Comparison of ENCODE assay signal across 29 cellular contexts in the genomic region with DNA sequence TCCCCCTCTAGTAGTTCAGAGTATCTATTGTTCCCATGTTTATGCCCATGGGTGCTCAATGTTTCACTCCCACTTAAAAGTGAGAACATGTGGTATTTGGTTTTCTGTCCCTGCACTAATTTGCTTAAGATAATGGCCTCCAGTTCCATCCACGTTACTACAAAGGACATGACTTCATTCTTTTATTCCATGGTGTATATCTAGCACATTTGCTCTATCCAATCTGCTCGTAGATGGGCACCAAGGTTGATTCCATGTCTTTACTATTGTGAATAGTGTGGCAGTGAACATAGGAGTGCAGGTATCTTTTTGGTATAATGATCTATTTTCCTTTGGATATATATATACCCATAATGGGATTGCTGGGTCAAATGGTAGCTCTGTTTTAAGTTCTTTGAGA.
"Had no signal": no experiment of that assay in that cellular context is flagged by ENCODE, and none has a peak within 500 bp of the region (broad histone marks: within the 10 kb centered on the region; RNA-seq: fewer than 3 reads in every experiment).

No MANE protein-coding gene starts in this region.

- H3K27me3 Mint-ChIP-seq: activated CD8-positive, alpha-beta T cell treated with anti-CD3 and anti-CD28 coated beads for 36 hours; activated naive CD8-positive, alpha-beta T cell; activated T-helper 17 cell treated with anti-CD3 and anti-CD28 coated beads, Interleukin-2, amount 50 U/mL, for 72 hours; central memory CD8-positive, alpha-beta T cell; dendritic cell treated with granulocyte-macrophage colony-stimulating factor and Interleukin-4, amounts not matched to agents 40 ng/mL and 50 ng/mL, for 4 days had no signal

- DNase-seq: activated CD4-positive, alpha-beta T cell treated with anti-CD3 and anti-CD28 coated beads for 48 hours; activated CD4-positive, alpha-beta T cell treated with anti-CD3 and anti-CD28 coated beads, Interleukin-2, amount 50 U/mL, for 1 hour; activated CD4-positive, alpha-beta T cell treated with anti-CD3 and anti-CD28 coated beads, Interleukin-2, amount 50 U/mL, for 48 hours; activated CD8-positive, alpha-beta memory T cell treated with anti-CD3 and anti-CD28 coated beads for 24 hours; activated CD8-positive, alpha-beta T cell treated with anti-CD3 and anti-CD28 coated beads for 36 hours; activated effector memory CD4-positive, alpha-beta T cell treated with Interleukin-2 at 50 U/mL for 16 hours; activated gamma-delta T cell treated with Interleukin-2 at 50 U/mL for 16 hours; activated naive CD4-positive, alpha-beta T cell treated with anti-CD3 and anti-CD28 coated beads, Interleukin-2, amount 50 U/mL, for 16 hours; activated naive CD4-positive, alpha-beta T cell treated with Interleukin-2 at 50 U/mL for 16 hours; activated T-cell treated with anti-CD3 and anti-CD28 coated beads, Interleukin-2, amount 50 U/mL, for 4 hours; amniotic stem cell; anterior cingulate cortex; brain microvascular endothelial cell; dorsolateral prefrontal cortex; effector memory CD4-positive, alpha-beta T cell; endodermal cell; foreskin keratinocyte; gastrocnemius medialis; glutamatergic neuron; heart left ventricle had no signal

- H3K4me3 ChIP-seq: coronary artery, dorsolateral prefrontal cortex, esophagus muscularis mucosa, gastrocnemius medialis, heart left ventricle had no signal

- H3K27ac ChIP-seq: brain microvascular endothelial cell, coronary artery, dorsolateral prefrontal cortex, esophagus muscularis mucosa, foreskin keratinocyte, gastrocnemius medialis, heart left ventricle had no signal

- H3K4me1 ChIP-seq: foreskin keratinocyte had no signal

- H3K36me3 ChIP-seq: brain microvascular endothelial cell, esophagus muscularis mucosa, gastrocnemius medialis, heart left ventricle had no signal

- ATAC-seq: activated CD8-positive, alpha-beta T cell treated with anti-CD3 and anti-CD28 coated beads for 36 hours; activated T-cell treated with anti-CD3 and anti-CD28 coated beads, Interleukin-2, amount 50 U/mL, for 4 hours; activated T-helper 17 cell treated with anti-CD3 and anti-CD28 coated beads, Interleukin-2, amount 50 U/mL, for 72 hours; foreskin keratinocyte; gastrocnemius medialis; heart left ventricle; WTC11 had no signal

- H3K4me3 Mint-ChIP-seq: activated CD8-positive, alpha-beta T cell treated with anti-CD3 and anti-CD28 coated beads for 36 hours; activated naive CD8-positive, alpha-beta T cell; activated T-cell treated with anti-CD3 and anti-CD28 coated beads, Interleukin-2, amount 50 U/mL, for 4 hours; activated T-helper 17 cell treated with anti-CD3 and anti-CD28 coated beads, Interleukin-2, amount 50 U/mL, for 72 hours; central memory CD8-positive, alpha-beta T cell; dendritic cell treated with granulocyte-macrophage colony-stimulating factor and Interleukin-4, amounts not matched to agents 40 ng/mL and 50 ng/mL, for 4 days; endodermal cell; WTC11 had no signal

- H3K27ac Mint-ChIP-seq: activated CD8-positive, alpha-beta T cell treated with anti-CD3 and anti-CD28 coated beads for 36 hours; activated naive CD8-positive, alpha-beta T cell; activated T-helper 17 cell treated with anti-CD3 and anti-CD28 coated beads, Interleukin-2, amount 50 U/mL, for 72 hours; dendritic cell treated with granulocyte-macrophage colony-stimulating factor and Interleukin-4, amounts not matched to agents 40 ng/mL and 50 ng/mL, for 4 days; endodermal cell; WTC11 had no signal

- H3K27me3 ChIP-seq: brain microvascular endothelial cell, dorsolateral prefrontal cortex, esophagus muscularis mucosa, foreskin keratinocyte, gastrocnemius medialis, heart left ventricle had no signal

- H3K9me3 Mint-ChIP-seq: activated CD8-positive, alpha-beta T cell treated with anti-CD3 and anti-CD28 coated beads for 36 hours; activated T-cell treated with anti-CD3 and anti-CD28 coated beads, Interleukin-2, amount 50 U/mL, for 4 hours; activated T-helper 17 cell treated with anti-CD3 and anti-CD28 coated beads, Interleukin-2, amount 50 U/mL, for 72 hours; central memory CD8-positive, alpha-beta T cell; dendritic cell treated with granulocyte-macrophage colony-stimulating factor and Interleukin-4, amounts not matched to agents 40 ng/mL and 50 ng/mL, for 4 days; endodermal cell; WTC11 had no signal

- FAIRE-seq: astrocyte, bronchial epithelial cell had no signal

- H3K9me3 ChIP-seq: esophagus muscularis mucosa, gastrocnemius medialis, heart left ventricle had no signal

- H3K36me3 Mint-ChIP-seq: activated naive CD8-positive, alpha-beta T cell; WTC11 had no signal
